Comparison of ENCODE assay signal across 21 cellular contexts in genomic region chr7:101854084-101854865, GRCh38. TPM values are rescaled to one million over a fixed set of nuclear protein-coding genes. Genes with fewer than 3 reads are reported as not detected.
DNase-seq lines count a peak whose midpoint lies in the region; ATAC-seq, FAIRE-seq and TF ChIP-seq lines count a peak whose summit lies in the region.
"Had no signal": no experiment of that assay in that cellular context is flagged by ENCODE, and none has a peak within 500 bp of the region (broad histone marks: within the 10 kb centered on the region; RNA-seq: fewer than 3 reads in every experiment).

No MANE protein-coding gene starts in this region.

- no peak for TF ChIP-seq CTCF in A549 (IDR thresholded peaks at IDR 0.05)
- no peak for TF ChIP-seq CTCF in DND-41 (IDR thresholded peaks at IDR 0.05; ENCODE audit: borderline replicate concordance, extremely low read depth, low read length, poor library complexity, severe bottlenecking)
- no peak for TF ChIP-seq CTCF in OCI-LY1 (IDR thresholded peaks at IDR 0.05; ENCODE audit: low read length)
- no peak for TF ChIP-seq CTCF in suprapubic skin (IDR thresholded peaks at IDR 0.05)

- H3K79me2 ChIP-seq in DND-41 (ENCODE audit: insufficient read depth, low read length), result peaks cover 91% of the 10 kb centered on the region
- H3K79me2 ChIP-seq in OCI-LY1 (ENCODE audit: insufficient read depth, low read length), result peaks cover 75% of the 10 kb centered on the region

- H3K4me2 ChIP-seq in A549 (peak overlapping the region; percentile 84), DND-41 (ENCODE audit: insufficient read depth, low read length) (no peak overlapping the region; the same call in 1 of the 2 replicates), OCI-LY1 (ENCODE audit: low read length) (peak overlapping the region; percentile 83)

- POLR2A ChIA-PET in A549 (lab: Yijun Ruan, JAX), result no interaction called here

- H3K9me2 ChIP-seq in OCI-LY1 (ENCODE audit: low read depth, low read length), result no peaks in the 10 kb centered on the region

- TF ChIP-seq RAD21 in A549 (conservative IDR thresholded peaks at IDR 0.05 in 1 of 2, IDR thresholded peaks at IDR 0.05 in 1 of 2), result no peak

- H2AFZ ChIP-seq in DND-41 (ENCODE audit: low read depth, low read length) (no peak overlapping the region), OCI-LY1 (ENCODE audit: low read length) (no peak overlapping the region)

- H4K20me1 ChIP-seq in DND-41 (ENCODE audit: insufficient read depth, low read length) (peaks cover 74% of the 10 kb centered on the region), OCI-LY1 (ENCODE audit: insufficient read depth, low read length) (no peaks in the 10 kb centered on the region)

- DNase-seq in A549 (ENCODE audit: low read depth in 1 of 2, low spot score in 1 of 2) (no peak), DND-41 (no peak), germinal center (ENCODE audit: low spot score) (peak; percentile 45), NCI-H446 (lab: John Stamatoyannopoulos, UW) (no peak), 8988T (no peak), suprapubic skin (ENCODE audit: low spot score in 2 of 2) (no peak), midbrain (lab: John Stamatoyannopoulos, UW) (no peak)
- DNase-seq: activated CD4-positive, alpha-beta T cell treated with anti-CD3 and anti-CD28 coated beads, Interleukin-2, amount 50 U/mL, for 1 hour; activated naive CD8-positive, alpha-beta T cell treated with anti-CD3 and anti-CD28 coated beads, Interleukin-2, amount 10 ng/mL, durations not matched to agents 7 days and 5 days; central memory CD4-positive, alpha-beta T cell; HFFc6; kidney; NCI-H1436; NCI-H446 treated with DMSO at 0.1 percent for 48 hours; SHP77 treated with DMSO at 0.1 percent for 48 hours; stimulated activated CD8-positive, alpha-beta memory T cell treated with anti-CD3 and anti-CD28 coated beads, Interleukin-4, amount 100 ng/mL, for 48 hours; stomach; transverse colon had no signal

- peaks cover 16% of the 10 kb centered on the region for H3F3A ChIP-seq in OCI-LY1 (ENCODE audit: insufficient read depth, low read length)

- H3K27me3 ChIP-seq in DND-41 (ENCODE audit: insufficient read depth, low read length, poor library complexity), result no peaks in the 10 kb centered on the region
- H3K27me3 ChIP-seq in OCI-LY1 (ENCODE audit: insufficient read depth, low read length), result no peaks in the 10 kb centered on the region
- no peaks in the 10 kb centered on the region for H3K27me3 ChIP-seq in suprapubic skin
- H3K27me3 ChIP-seq: stomach, transverse colon had no signal

- no peak for FAIRE-seq in A549 (lab: Jason Lieb, UNC)
- FAIRE-seq: astrocyte, kidney had no signal

- no peaks in the 10 kb centered on the region; the same call in 2 of the 3 replicates for H3K9me3 ChIP-seq in A549
- H3K9me3 ChIP-seq in DND-41 (ENCODE audit: insufficient read depth, low read length, severe bottlenecking), result no peaks in the 10 kb centered on the region
- H3K9me3 ChIP-seq in OCI-LY1 (ENCODE audit: low read length), result no peaks in the 10 kb centered on the region
- H3K9me3 ChIP-seq in suprapubic skin, result no peaks in the 10 kb centered on the region
- H3K9me3 ChIP-seq: prostate gland, stomach, transverse colon had no signal

- CTCF ChIA-PET in A549 (lab: Yijun Ruan, JAX), result no interaction called here

- H3K36me3 ChIP-seq in DND-41 (ENCODE audit: insufficient read depth, low read length) (peaks cover 3% of the 10 kb centered on the region; the same call in 1 of the 2 replicates), OCI-LY1 (ENCODE audit: insufficient read depth, low read length) (peaks cover 11% of the 10 kb centered on the region), suprapubic skin (no peaks in the 10 kb centered on the region)
- H3K36me3 ChIP-seq: prostate gland, stomach, transverse colon had no signal

- H3K9ac ChIP-seq in DND-41 (ENCODE audit: low read depth, low read length) (no peak overlapping the region), OCI-LY1 (ENCODE audit: low read length) (peak overlapping the region; percentile 74)

- TF ChIP-seq POLR2A in A549 (IDR thresholded peaks at IDR 0.05; ENCODE audit: low read length) (no peak), suprapubic skin (IDR thresholded peaks at IDR 0.05) (no peak)

- H3K27ac ChIP-seq in A549 (peak overlapping the region in 1 of 2 experiments; percentile 94; a peak in 3 of 6 replicates), DND-41 (ENCODE audit: low read length) (0 out of 2 replicates have a peak overlapping the region, but pooled peaks have one; percentile 4), OCI-LY1 (ENCODE audit: low read depth, low read length, poor library complexity, severe bottlenecking) (peak overlapping the region; percentile 96), suprapubic skin (no peak overlapping the region)
- H3K27ac ChIP-seq: prostate gland, transverse colon had no signal

- ATAC-seq in A549 (no peak), DND-41 (ENCODE audit: insufficient read depth, low read depth) (no peak)

- no peak for TF ChIP-seq EP300 in A549 (IDR thresholded peaks at IDR 0.05)
- TF ChIP-seq EP300 in suprapubic skin (IDR thresholded peaks at IDR 0.05), result no peak

- WGBS in A549 (ENCODE audit: missing lambda C conversion rate), result 94% methylated on average over 9 of the region's 10 CpGs
- WGBS in suprapubic skin, result 94% methylated on average over 10 of the region's 10 CpGs

- H3K4me3 ChIP-seq in A549, result no peak overlapping the region
- H3K4me3 ChIP-seq in DND-41 (ENCODE audit: low read depth in 1 of 2, low read length in 2 of 2), result no peak overlapping the region
- H3K4me3 ChIP-seq in OCI-LY1 (ENCODE audit: low read depth, low read length, poor library complexity, severe bottlenecking), result peak overlapping the region; percentile 53
- H3K4me3 ChIP-seq in suprapubic skin, result no peak overlapping the region
- H3K4me3 ChIP-seq: prostate gland, stomach, transverse colon had no signal

- H3K4me1 ChIP-seq in A549, result peaks cover 62% of the 10 kb centered on the region
- H3K4me1 ChIP-seq in DND-41 (ENCODE audit: insufficient read depth, low read length), result peaks cover 42% of the 10 kb centered on the region
- H3K4me1 ChIP-seq in OCI-LY1 (ENCODE audit: insufficient read depth, low read length, severe bottlenecking), result peaks cover 76% of the 10 kb centered on the region
- peaks cover 7% of the 10 kb centered on the region for H3K4me1 ChIP-seq in suprapubic skin

TF ChIP-seq in A549, 52 proteins besides CTCF, POLR2A, EP300 and RAD21:
- TF ChIP-seq NPAS2 (CRISPR knock-in tag; IDR thresholded peaks at IDR 0.05; ENCODE audit: borderline replicate concordance) (no peak), PBX3 (IDR thresholded peaks at IDR 0.05) (no peak), CEBPB (IDR thresholded peaks at IDR 0.05) (no peak)

RNA-seq across cellular contexts. Expression of gene CUX1, which starts 36.8 kb away (rescaled TPM):
- 32.7 and 34.9 TPM in 2 replicates for polyA plus RNA-seq in A549 (2011; rRNA removed)
- 37.6 and 46.3 TPM in 2 replicates for polyA plus RNA-seq in A549 (2012; cell fraction: cytosol; rRNA removed)
- polyA plus RNA-seq in A549 (2012; cell fraction: nucleus; rRNA removed), result 33.9 and 40.4 TPM in 2 replicates
- polyA plus RNA-seq in A549 (2017; fragmentation: RNase III; extraction: RNeasy Plus Mini Kit Qiagen cat#74134 plus additional on column Dnase treatment), result 32.5 to 35.3 TPM (median 33.4 TPM) in 3 replicates
- polyA minus RNA-seq in A549 (2011; rRNA and poly(A)+ RNA removed), result 40.4 and 47.0 TPM in 2 replicates
- total RNA-seq in suprapubic skin, result 10 to 100 TPM; 52.5 to 93.6 (median 63.7) TPM
